13 cellular contexts compared by ENCODE assay signal in the genomic region with DNA sequence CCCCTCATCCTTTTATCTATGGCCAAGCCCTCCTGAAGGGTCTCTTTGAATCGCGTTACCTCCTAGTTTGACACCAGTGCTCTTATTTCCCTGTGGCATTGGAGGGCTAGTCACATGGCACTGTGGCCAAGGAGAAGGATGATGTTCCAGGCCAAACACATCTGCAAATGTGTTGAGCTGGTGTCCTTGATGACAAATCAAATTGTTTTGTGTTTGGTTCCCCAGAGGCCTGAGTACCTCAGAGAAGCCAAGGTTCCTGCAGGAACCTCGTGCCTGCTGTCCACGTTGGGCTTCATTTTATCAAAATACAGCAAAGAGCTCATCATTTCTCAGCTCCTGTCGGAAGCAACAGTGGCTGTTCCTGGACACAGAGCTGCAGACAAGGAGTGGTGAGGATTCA. TPM values are rescaled to one million over a fixed set of nuclear protein-coding genes. Genes with fewer than 3 reads are reported as not detected.
DNase-seq lines count a peak whose midpoint lies in the region; ATAC-seq, FAIRE-seq and TF ChIP-seq lines count a peak whose summit lies in the region.
"Had no signal": no experiment of that assay in that cellular context is flagged by ENCODE, and none has a peak within 500 bp of the region (broad histone marks: within the 10 kb centered on the region; RNA-seq: fewer than 3 reads in every experiment).

No MANE protein-coding gene starts in this region.

- no peak for TF ChIP-seq RAD21 in K562 (CRISPR knock-in tag; conservative IDR thresholded peaks at IDR 0.05 in 1 of 2, IDR thresholded peaks at IDR 0.05 in 1 of 2)

- H3K4me3 ChIP-seq in GM23248, result peak overlapping the region; percentile 44
- no peak overlapping the region for H3K4me3 ChIP-seq in K562
- H3K4me3 ChIP-seq in gastrocnemius medialis, result no peak overlapping the region

- peak overlapping the region; percentile 76 for H3K4me2 ChIP-seq in GM23248 (ENCODE audit: unreplicated experiment)
- H3K4me2 ChIP-seq in K562 (ENCODE audit: insufficient read depth, low read length), result peak overlapping the region; percentile 23; the same call in 1 of the 2 replicates

- H2AFZ ChIP-seq in GM23248 (peak overlapping the region; percentile 57), K562 (ENCODE audit: low read depth, low read length) (peak overlapping the region; percentile 73)

- no peaks in the 10 kb centered on the region for H3K9me2 ChIP-seq in GM23248 (ENCODE audit: insufficient read depth)

- H3F3A ChIP-seq in GM23248 (ENCODE audit: insufficient read depth), result peaks cover 30% of the 10 kb centered on the region

- H3K36me3 ChIP-seq in GM23248 (ENCODE audit: low read depth) (peaks cover 2% of the 10 kb centered on the region; the same call in 1 of the 2 replicates), K562 (ENCODE audit: control insufficient read depth, insufficient read depth, low read length) (no peaks in the 10 kb centered on the region; the same call in 2 of the 3 replicates), gastrocnemius medialis (peaks cover 0 to 44% of the 10 kb centered on the region in 2 donors)
- H3K36me3 ChIP-seq: BE2C had no signal

- H3K9ac ChIP-seq in GM23248, result peak overlapping the region; percentile 78
- peak overlapping the region in 1 of 2 experiments; percentile 39; a peak in 1 of 4 replicates for H3K9ac ChIP-seq in K562 (ENCODE audit: insufficient read depth in 1 of 2, low read depth in 2 of 2, low read length in 2 of 2)

- POLR2A ChIA-PET in K562 (lab: Yijun Ruan, JAX), result interaction anchor here (0.7 to 1.2 kb wide), 7 partner anchors 10 to 38 kb away, joined by 3 to 5 read pairs (median 3); partner anchors contain the start of gene NDUFS5

- H3K9me3 ChIP-seq in GM23248 (ENCODE audit: low read depth), result no peaks in the 10 kb centered on the region
- H3K9me3 ChIP-seq in K562 (replicated peaks; ENCODE audit: control insufficient read depth, insufficient read depth, low read depth, low read length), result no peaks in the 10 kb centered on the region
- H3K9me3 ChIP-seq in gastrocnemius medialis, result no peaks in the 10 kb centered on the region
- H3K9me3 ChIP-seq: BE2C had no signal

- peaks cover 20% of the 10 kb centered on the region for H3K4me1 ChIP-seq in GM23248 (ENCODE audit: insufficient read depth)
- H3K4me1 ChIP-seq in K562 (replicated peaks in 1 of 2; ENCODE audit: control insufficient read depth in 2 of 2, insufficient read depth in 2 of 2, low read length in 2 of 2), result peaks cover 29 to 30% of the 10 kb centered on the region in 2 experiments
- H3K4me1 ChIP-seq in gastrocnemius medialis, result peaks cover 0 to 21% of the 10 kb centered on the region in 2 donors
- H3K4me1 ChIP-seq: BE2C had no signal

- no peaks in the 10 kb centered on the region for H3K79me2 ChIP-seq in GM23248 (ENCODE audit: insufficient read depth)
- H3K79me2 ChIP-seq in K562 (ENCODE audit: control insufficient read depth, insufficient read depth, low read length), result no peaks in the 10 kb centered on the region

- intact Hi-C loops in K562 (cut with micrococcal nuclease) (no loop called here), left ventricle myocardium superior (cut with micrococcal nuclease) (no loop called here), gastrocnemius medialis (cut with DNase I; ENCODE audit: low total_unique reads) (no loop called here)

- H4K20me1 ChIP-seq in GM23248 (ENCODE audit: insufficient read depth) (no peaks in the 10 kb centered on the region), K562 (replicated peaks; ENCODE audit: control insufficient read depth, insufficient read depth, low read length) (no peaks in the 10 kb centered on the region)

- in situ Hi-C loops in GM23248 (cut with MboI), result no loop called here
- in situ Hi-C loops in K562 (cut with MboI), result no loop called here
- in situ Hi-C loops in gastrocnemius medialis (cut with MboI; ENCODE audit: low sequenced_read_pairs in 4 of 4), result no loop called here

- peaks cover 3% of the 10 kb centered on the region for H3K9me1 ChIP-seq in K562 (ENCODE audit: control insufficient read depth, insufficient read depth, low read length)

- peak; percentile 62 for DNase-seq in GM23248
- DNase-seq in K562 (ENCODE audit: extremely low read depth in 1 of 4, low spot score in 3 of 4), result no peak
- no peak for DNase-seq in left ventricle myocardium superior
- peak in 1 of 2 donors; percentile 25 for DNase-seq in gastrocnemius medialis
- DNase-seq in DMS 273 (lab: John Stamatoyannopoulos, UW; ENCODE audit: unreplicated experiment), result no peak
- no peak for DNase-seq in A172 (ENCODE audit: low spot score)
- DNase-seq: BE2C; effector CD4-positive, alpha-beta T cell; T1000 had no signal

- H3K27ac ChIP-seq in GM23248 (peak overlapping the region; percentile 98), K562 (ENCODE audit: extremely low read depth, low read depth, low read length) (peak overlapping the region; percentile 49; the same call in 2 of the 3 replicates), gastrocnemius medialis (peak overlapping the region; percentile 58 to 85 (median 76))

- CTCF ChIA-PET in K562 (lab: Yijun Ruan, JAX; ENCODE audit: low intra/inter-chr PET ratio), result no interaction called here

- no peak for ATAC-seq in K562
- ATAC-seq in left ventricle myocardium superior, result peak; percentile 10
- peak; percentile 31 to 32 for ATAC-seq in gastrocnemius medialis
- no peak for ATAC-seq in HG03565 (IDR thresholded peaks at IDR 0.05; ENCODE audit: unreplicated experiment)
- no peak for ATAC-seq in GM18873 (IDR thresholded peaks at IDR 0.05; ENCODE audit: low FRiP score, unreplicated experiment)

- no peak for TF ChIP-seq CTCF in K562 (IDR thresholded peaks at IDR 0.05 in 2 of 3, conservative IDR thresholded peaks at IDR 0.05 in 1 of 3; ENCODE audit: insufficient read depth in 2 of 3, low read depth in 1 of 3, low read length in 3 of 3)
- TF ChIP-seq CTCF in gastrocnemius medialis (IDR thresholded peaks at IDR 0.05 in 4 of 5, conservative IDR thresholded peaks at IDR 0.05 in 1 of 5), result no peak

- TF ChIP-seq EP300 in K562 (IDR thresholded peaks at IDR 0.05; ENCODE audit: low read length), result no peak

- BruUV-seq in K562 (replicated peaks; lab: Mats Ljungman, UMichigan), result no TSS peak

- FAIRE-seq in K562 (lab: Jason Lieb, UNC), result no peak
- FAIRE-seq: GM12892, H54 had no signal

- TF ChIP-seq POLR2A in K562 (conservative IDR thresholded peaks at IDR 0.05) (no peak), gastrocnemius medialis (IDR thresholded peaks at IDR 0.05) (no peak)

- WGBS in GM23248 (ENCODE audit: low coverage in 1 of 2, low lambda C conversion rate in 2 of 2, missing lambda C conversion rate in 2 of 2), 2 experiments, result 33 to 41% methylated on average over 5 of the region's 5 CpGs
- 51% methylated on average over 5 of the region's 5 CpGs for WGBS in K562 (ENCODE audit: insufficient coverage, low coverage, missing lambda C conversion rate)

- H3K27me3 ChIP-seq in GM23248 (replicated peaks; ENCODE audit: insufficient read depth) (no peaks in the 10 kb centered on the region), K562 (ENCODE audit: control insufficient read depth in 2 of 2, insufficient read depth in 2 of 2, low read length in 2 of 2) (no peaks in the 10 kb centered on the region), gastrocnemius medialis (no peaks in the 10 kb centered on the region)
- H3K27me3 ChIP-seq: BE2C had no signal

RNA-seq across cellular contexts. Expression of gene NDUFS5, which starts 20.7 kb away (rescaled TPM):
- total RNA-seq in GM23248 (2014; rRNA removed; shearing (Covaris generic)), result 257 and 319 TPM in 2 replicates
- polyA plus RNA-seq in GM23248 (2016; fragmentation: Nextera tagmentation; extraction: Ambion mirVana), result 602 and 606 TPM in 2 replicates
- total RNA-seq in K562 (2011; cell fraction: chromatin; rRNA removed; ENCODE audit: low replicate concordance), result 66.1 and 87.1 TPM in 2 replicates
- total RNA-seq in K562 (2011; cell fraction: nucleolus; rRNA removed), result 111 and 135 TPM in 2 replicates
- total RNA-seq in K562 (2011; cell fraction: nucleoplasm; rRNA removed), result 140 and 150 TPM in 2 replicates
- 1,178 and 1,281 TPM in 2 replicates for total RNA-seq in K562 (2014; rRNA removed)
- total RNA-seq in K562 (2014; rRNA removed; fragmentation: Illumina TruSeq; extraction: Trizol), result 1,116 and 1,227 TPM in 2 replicates
- 976 and 1,027 TPM in 2 replicates for total RNA-seq in K562 (2015; rRNA removed; fragmentation: Illumina TruSeq; extraction: Trizol)
- total RNA-seq in K562 (2021), result 499 and 523 TPM in 2 replicates
- polyA plus RNA-seq in K562 (2011; rRNA removed), result 839 and 1,074 TPM in 2 replicates
- 254 and 811 TPM in 2 replicates for polyA plus RNA-seq in K562 (2011; cell fraction: cytosol; rRNA removed)
- 160 and 368 TPM in 2 replicates for polyA plus RNA-seq in K562 (2011; cell fraction: nucleus; rRNA removed)
- 421 and 1,566 TPM in 2 replicates for polyA plus RNA-seq in K562 (2012)
- polyA plus RNA-seq in K562 (2014; fragmentation: Illumina TruSeq; extraction: Trizol), result 1,614 and 1,625 TPM in 2 replicates
- 1,000 to 10,000 TPM; 2,515 to 2,737 TPM for polyA plus RNA-seq in K562 (2014; fragmentation: Nextera tagmentation; extraction: Ambion mirVana)
- polyA plus RNA-seq in K562 (2014; rRNA removed), result 1,487 and 1,540 TPM in 2 replicates
- polyA minus RNA-seq in K562 (2011; rRNA and poly(A)+ RNA removed), result 775 and 778 TPM in 2 replicates
- polyA minus RNA-seq in K562 (2011; cell fraction: cytosol; rRNA and poly(A)+ RNA removed), result 126 and 154 TPM in 2 replicates
- polyA minus RNA-seq in K562 (2011; cell fraction: nucleus; rRNA and poly(A)+ RNA removed), result 43.4 and 90.9 TPM in 2 replicates
- total RNA-seq in left ventricle myocardium superior, result 782 TPM
- total RNA-seq in gastrocnemius medialis, result 100 to 1,000 TPM; 603 to 976 (median 911) TPM
- total RNA-seq in A172 (2014; rRNA removed; shearing (Covaris generic)), result 692 and 1,210 TPM in 2 replicates

RNA-seq across cellular contexts. Expression of gene AKIRIN1, which starts 55.7 kb away (rescaled TPM):
- 56.1 and 69.7 TPM in 2 replicates for total RNA-seq in GM23248 (2014; rRNA removed; shearing (Covaris generic))
- 65.5 and 68.5 TPM in 2 replicates for polyA plus RNA-seq in GM23248 (2016; fragmentation: Nextera tagmentation; extraction: Ambion mirVana)
- total RNA-seq in K562 (2011; cell fraction: chromatin; rRNA removed; ENCODE audit: low replicate concordance), result 26.5 and 51.2 TPM in 2 replicates
- 19.3 and 20.1 TPM in 2 replicates for total RNA-seq in K562 (2011; cell fraction: nucleolus; rRNA removed)
- 46.7 and 64.7 TPM in 2 replicates for total RNA-seq in K562 (2011; cell fraction: nucleoplasm; rRNA removed)
- total RNA-seq in K562 (2014; rRNA removed), result 68.9 and 72.4 TPM in 2 replicates
- 81.7 and 86.5 TPM in 2 replicates for total RNA-seq in K562 (2014; rRNA removed; fragmentation: Illumina TruSeq; extraction: Trizol)
- total RNA-seq in K562 (2015; rRNA removed; fragmentation: Illumina TruSeq; extraction: Trizol), result 76.2 and 83.4 TPM in 2 replicates
- 86.0 and 87.8 TPM in 2 replicates for total RNA-seq in K562 (2021)
- 95.0 and 139 TPM in 2 replicates for polyA plus RNA-seq in K562 (2011; rRNA removed)
- 53.8 and 59.9 TPM in 2 replicates for polyA plus RNA-seq in K562 (2011; cell fraction: cytosol; rRNA removed)
- polyA plus RNA-seq in K562 (2011; cell fraction: nucleus; rRNA removed), result 18.7 and 19.1 TPM in 2 replicates
- 69.5 and 81.6 TPM in 2 replicates for polyA plus RNA-seq in K562 (2012)
- 91.4 and 103 TPM in 2 replicates for polyA plus RNA-seq in K562 (2014; fragmentation: Illumina TruSeq; extraction: Trizol)
- polyA plus RNA-seq in K562 (2014; fragmentation: Nextera tagmentation; extraction: Ambion mirVana), result 10 to 100 TPM; 11.5 to 17.6 TPM
- 85.1 and 87.2 TPM in 2 replicates for polyA plus RNA-seq in K562 (2014; rRNA removed)
- polyA minus RNA-seq in K562 (2011; rRNA and poly(A)+ RNA removed), result 81.6 and 94.1 TPM in 2 replicates
- 33.5 and 47.6 TPM in 2 replicates for polyA minus RNA-seq in K562 (2011; cell fraction: cytosol; rRNA and poly(A)+ RNA removed)
- 10.1 and 12.8 TPM in 2 replicates for polyA minus RNA-seq in K562 (2011; cell fraction: nucleus; rRNA and poly(A)+ RNA removed)
- total RNA-seq in left ventricle myocardium superior, result 66.4 TPM
- total RNA-seq in gastrocnemius medialis, result 10 to 100 TPM; 28.2 to 46.0 (median 34.2) TPM
- total RNA-seq in A172 (2014; rRNA removed; shearing (Covaris generic)), result 61.3 and 64.5 TPM in 2 replicates

Comparison
In these comparisons a context has a peak if more than half of its experiments do, and no peak if none do; other contexts are left out.
1. ATAC-seq: peak in left ventricle myocardium superior (single experiment) and gastrocnemius medialis (2 of 2); none in K562 (single experiment), HG03565 (single experiment) and GM18873 (single experiment).
2. Peak in every context shown above with its lines, with median percentiles within 50 percentile points of each other: H3K27ac ChIP-seq.